Comparison of ENCODE assay signal across 20 cellular contexts in genomic region chrX:155329293-155329692, GRCh38. TPM values are rescaled to one million over a fixed set of nuclear protein-coding genes. Genes with fewer than 3 reads are reported as not detected.
DNase-seq lines count a peak whose midpoint lies in the region; FAIRE-seq and TF ChIP-seq lines count a peak whose summit lies in the region.
"Had no signal": no experiment of that assay in that cellular context is flagged by ENCODE, and none has a peak within 500 bp of the region (broad histone marks: within the 10 kb centered on the region; RNA-seq: fewer than 3 reads in every experiment).

No MANE protein-coding gene starts in this region.

- TF ChIP-seq POLR2A in GM12891 (IDR thresholded peaks at IDR 0.05; ENCODE audit: low read depth, low read length) = no peak

- no TSS peak for BruUV-seq in A673 (replicated peaks; lab: Mats Ljungman, UMichigan)

- H3K9ac ChIP-seq in mesenchymal stem cell (ENCODE audit: low read length) = no peak overlapping the region
- H3K9ac ChIP-seq: GM23248 had no signal

- H3K27ac ChIP-seq in mesenchymal stem cell (ENCODE audit: low read length, poor library complexity, severe bottlenecking) (no peak overlapping the region), A673 (ENCODE audit: low read depth, low read length, poor library complexity, severe bottlenecking) (no peak overlapping the region)
- H3K27ac ChIP-seq: A549, GM23248 had no signal

- H3K27me3 ChIP-seq in mesenchymal stem cell (ENCODE audit: control insufficient read depth in 1 of 2, insufficient read depth in 1 of 2, low read length in 2 of 2) (no peaks in the 10 kb centered on the region), A673 (replicated peaks; ENCODE audit: insufficient read depth, low read depth, low read length, poor library complexity) (no peaks in the 10 kb centered on the region)

- no peak overlapping the region for H2AK5ac ChIP-seq in mesenchymal stem cell (ENCODE audit: low read length, severe bottlenecking)

- no peak overlapping the region for H2BK15ac ChIP-seq in mesenchymal stem cell (ENCODE audit: low read depth, poor library complexity, severe bottlenecking)

- H4K8ac ChIP-seq in mesenchymal stem cell (ENCODE audit: low read length) = no peak overlapping the region

- no peak for TF ChIP-seq CTCF in A673 (conservative IDR thresholded peaks at IDR 0.05; ENCODE audit: low read depth, low read length)

- H4K91ac ChIP-seq in mesenchymal stem cell (ENCODE audit: low read length) = no peak overlapping the region

- H3K4ac ChIP-seq in mesenchymal stem cell (ENCODE audit: low read depth in 1 of 2, low read length in 2 of 2) = no peak overlapping the region

- H2BK12ac ChIP-seq in mesenchymal stem cell (ENCODE audit: low read length in 2 of 2) = no peak overlapping the region

- H3K14ac ChIP-seq in mesenchymal stem cell (ENCODE audit: low read length in 2 of 2) = no peak overlapping the region

- H3K9me3 ChIP-seq in mesenchymal stem cell (ENCODE audit: control insufficient read depth, low read length) (peaks cover 6% of the 10 kb centered on the region), A673 (ENCODE audit: low read depth, low read length, poor library complexity, severe bottlenecking) (no peaks in the 10 kb centered on the region)
- H3K9me3 ChIP-seq: A549 had no signal

- H3K23ac ChIP-seq in mesenchymal stem cell (ENCODE audit: low read length in 2 of 2) = no peak overlapping the region

- no peak overlapping the region for H2BK120ac ChIP-seq in mesenchymal stem cell (ENCODE audit: low read depth, low read length)

- intact Hi-C loops in A673 (cut with micrococcal nuclease; ENCODE audit: unreplicated experiment) = no loop called here

- H2AFZ ChIP-seq in mesenchymal stem cell (ENCODE audit: low read depth, low read length) = no peak overlapping the region
- H2AFZ ChIP-seq: GM23248 had no signal

- H3K4me3 ChIP-seq in mesenchymal stem cell (ENCODE audit: insufficient read depth in 1 of 2, low read depth in 1 of 2, low read length in 2 of 2) (no peak overlapping the region), A673 (ENCODE audit: low read depth, low read length, poor library complexity, severe bottlenecking) (no peak overlapping the region)
- H3K4me3 ChIP-seq: A549, GM23248 had no signal

- H3K79me1 ChIP-seq in mesenchymal stem cell (replicated peaks; ENCODE audit: low read length, poor library complexity, severe bottlenecking) = no peaks in the 10 kb centered on the region

- FAIRE-seq in GM12891 (lab: Jason Lieb, UNC) (peak; percentile 51), colon (lab: Jason Lieb, UNC) (peak; percentile 70)
- FAIRE-seq: G401.6, H1 had no signal

- H2BK5ac ChIP-seq in mesenchymal stem cell (ENCODE audit: low read depth, low read length, poor library complexity, severe bottlenecking) = no peak overlapping the region

- no peak for DNase-seq in GM12891 (ENCODE audit: insufficient read length, low spot score)
- DNase-seq in HEK293T (ENCODE audit: extremely low spot score) = no peak
- DNase-seq in DMS53 treated with DMSO at 0.1 percent for 48 hours (lab: John Stamatoyannopoulos, UW; ENCODE audit: unreplicated experiment) = no peak
- DNase-seq in mesenchymal stem cell = no peak
- DNase-seq in A673 (ENCODE audit: low spot score) = no peak
- DNase-seq: 8988T; C1 segment of cervical spinal cord; Calu3; CD4-positive, alpha-beta memory T cell; COR-L47; DMS53; DND-41; GM23248; H7; HCEC 1CT had no signal

- CTCF ChIA-PET in HEK293T (lab: Yijun Ruan, JAX) = no interaction called here
- CTCF ChIA-PET in A673 (lab: Charles Lee) = no interaction called here

- H3K36me3 ChIP-seq in mesenchymal stem cell (ENCODE audit: control insufficient read depth in 1 of 2, insufficient read depth in 2 of 2, low read depth in 1 of 2, low read length in 2 of 2) (no peaks in the 10 kb centered on the region), A673 (ENCODE audit: insufficient read depth, low read length, poor library complexity, severe bottlenecking) (no peaks in the 10 kb centered on the region)

- POLR2A ChIA-PET in HEK293T (lab: Yijun Ruan, JAX) (no interaction called here), A673 (lab: Charles Lee; ENCODE audit: low non-redundant PET) (no interaction called here)

- no peak overlapping the region for H3K18ac ChIP-seq in mesenchymal stem cell (ENCODE audit: low read depth in 1 of 2, low read length in 2 of 2)

- H3K4me1 ChIP-seq in mesenchymal stem cell (ENCODE audit: control insufficient read depth, insufficient read depth, low read depth, low read length) = no peaks in the 10 kb centered on the region
- no peaks in the 10 kb centered on the region for H3K4me1 ChIP-seq in A673 (ENCODE audit: insufficient read depth, low read length, poor library complexity, severe bottlenecking)
- H3K4me1 ChIP-seq: A549 had no signal

- WGBS in mesenchymal stem cell = no CpG with 5 or more reads among the region's 4 CpGs

- H3K4me2 ChIP-seq in mesenchymal stem cell (ENCODE audit: low read length, poor library complexity, severe bottlenecking) = no peak overlapping the region
- H3K4me2 ChIP-seq: A549 had no signal

TF ChIP-seq in GM12891, 5 proteins besides CTCF, POLR2A, EP300 and RAD21:
- TF ChIP-seq PAX5 (IDR thresholded peaks at IDR 0.05; ENCODE audit: insufficient read depth, low read length, severe bottlenecking) (no peak), POU2F2 (IDR thresholded peaks at IDR 0.05; ENCODE audit: low read depth, low read length) (no peak), POLR2AphosphoS5 (IDR thresholded peaks at IDR 0.05; ENCODE audit: low read depth, low read length) (no peak), SPI1 (IDR thresholded peaks at IDR 0.05; ENCODE audit: low read depth, low read length) (no peak), TAF1 (IDR thresholded peaks at IDR 0.05; ENCODE audit: low read depth, low read length) (no peak)

TF ChIP-seq in HEK293T, 16 proteins besides CTCF, POLR2A, EP300 and RAD21:
- TF ChIP-seq BHLHE40 (IDR thresholded peaks at IDR 0.05; ENCODE audit: borderline replicate concordance) = no peak
- TF ChIP-seq ELF4 (IDR thresholded peaks at IDR 0.05) = peak; percentile 89
- TF ChIP-seq LEF1 (IDR thresholded peaks at IDR 0.05; ENCODE audit: borderline replicate concordance) = no peak
- TF ChIP-seq PKNOX1 (IDR thresholded peaks at IDR 0.05) = no peak
- no peak for TF ChIP-seq TARDBP (IDR thresholded peaks at IDR 0.05)
- no peak for TF ChIP-seq FOXM1 (IDR thresholded peaks at IDR 0.05; ENCODE audit: borderline replicate concordance)

RNA-seq across cellular contexts. Expression of gene CLIC2, which starts 5.1 kb away (rescaled TPM):
- 18.6 TPM for polyA plus RNA-seq in GM12891 (2012; ENCODE audit: low read depth, missing spikeins)
- 0.28 TPM for polyA plus RNA-seq in mesenchymal stem cell (2013, experiment 1 of 2)
- 0.29 TPM for polyA plus RNA-seq in mesenchymal stem cell (2013, experiment 2 of 2)
- 1.7 and 2.7 TPM in 2 replicates for total RNA-seq in A673 (2021)
- polyA plus RNA-seq: BJ had no signal

RNA-seq across cellular contexts. Expression of gene F8A2, which starts 52.6 kb away (rescaled TPM):
- polyA plus RNA-seq in GM12891 (2012; ENCODE audit: low read depth, missing spikeins) = not detected
- not detected for polyA plus RNA-seq in mesenchymal stem cell (2013, experiment 1 of 2)
- not detected for polyA plus RNA-seq in mesenchymal stem cell (2013, experiment 2 of 2)
- not detected in 2 replicates for total RNA-seq in A673 (2021)
- total RNA-seq: Calu3; CD4-positive, alpha-beta memory T cell; GM23248; H1; H7 had no signal
- polyA plus RNA-seq: A549; BJ; CD4-positive, alpha-beta memory T cell; GM23248; H1 had no signal
